12 cellular contexts compared by ENCODE assay signal in genomic region chr7:135981958-135982646, GRCh38. TPM values are rescaled to one million over a fixed set of nuclear protein-coding genes. Genes with fewer than 3 reads are reported as not detected.
A peak's percentile ranks its signal among the peaks of the same experiment; 100 is the strongest.
DNase-seq lines count a peak whose midpoint lies in the region; ATAC-seq and TF ChIP-seq lines count a peak whose summit lies in the region.
"Had no signal": no experiment of that assay in that cellular context is flagged by ENCODE, and none has a peak within 500 bp of the region (broad histone marks: within the 10 kb centered on the region; RNA-seq: fewer than 3 reads in every experiment).

No MANE protein-coding gene starts in this region.

- H3K4me2 ChIP-seq in SK-N-SH (no peak overlapping the region), osteoblast (ENCODE audit: insufficient read depth, low read length) (peak overlapping the region; percentile 16)

- peaks cover 0 to 2% (median 0%) of the 10 kb centered on the region in 3 donors for H3K9me3 Mint-ChIP-seq in IgD-negative memory B cell
- H3K9me3 Mint-ChIP-seq in activated naive CD8-positive, alpha-beta T cell (ENCODE audit: low read depth): no peaks in the 10 kb centered on the region

- H3K36me3 ChIP-seq in SK-N-SH (replicated peaks in 1 of 2; ENCODE audit: control insufficient read depth in 1 of 2, insufficient read depth in 2 of 2, low read length in 1 of 2): no peaks in the 10 kb centered on the region
- no peaks in the 10 kb centered on the region for H3K36me3 ChIP-seq in osteoblast (ENCODE audit: insufficient read depth, low read length)
- H3K36me3 ChIP-seq in psoas muscle (ENCODE audit: insufficient read depth in 1 of 2, low read depth in 1 of 2): no peaks in the 10 kb centered on the region
- H3K36me3 ChIP-seq: tibial nerve had no signal

- no peak for TF ChIP-seq RAD21 in SK-N-SH (IDR thresholded peaks at IDR 0.05; ENCODE audit: low read length)

- no peak for DNase-seq in SK-N-SH
- no peak for DNase-seq in osteoblast (ENCODE audit: insufficient read length, low spot score, missing footprints)
- DNase-seq in NK-92 (lab: John Stamatoyannopoulos, UW; ENCODE audit: unreplicated experiment): no peak
- DNase-seq in psoas muscle: no peak
- DNase-seq: body of pancreas, left colon, NCI-H2107 had no signal

- H3K27me3 Mint-ChIP-seq in IgD-negative memory B cell: peaks cover 2% of the 10 kb centered on the region
- H3K27me3 Mint-ChIP-seq in activated naive CD8-positive, alpha-beta T cell: no peaks in the 10 kb centered on the region

- peak overlapping the region; percentile 84; the same call in 1 of the 2 replicates for H2AFZ ChIP-seq in SK-N-SH (ENCODE audit: low read depth)
- peak overlapping the region; percentile 8 for H2AFZ ChIP-seq in osteoblast (ENCODE audit: low read length)

- ATAC-seq in SK-N-SH treated with all-trans-retinoic acid at 6 μM for 48 hours: no peak
- no peak for ATAC-seq in psoas muscle
- no peak for ATAC-seq in GM21528 (IDR thresholded peaks at IDR 0.05; ENCODE audit: low FRiP score, unreplicated experiment)
- ATAC-seq: body of pancreas, left colon had no signal

- H3K27me3 ChIP-seq in SK-N-SH (ENCODE audit: insufficient read depth) (no peaks in the 10 kb centered on the region), osteoblast (ENCODE audit: insufficient read depth, low read length) (no peaks in the 10 kb centered on the region), psoas muscle (ENCODE audit: insufficient read depth in 3 of 3, low read length in 2 of 3) (no peaks in the 10 kb centered on the region)
- H3K27me3 ChIP-seq: body of pancreas, tibial nerve had no signal

- peak overlapping the region; percentile 56 to 95 (median 88) for H3K27ac Mint-ChIP-seq in IgD-negative memory B cell
- peak overlapping the region; percentile 86 for H3K27ac Mint-ChIP-seq in activated naive CD8-positive, alpha-beta T cell

- POLR2A ChIA-PET in SK-N-SH (lab: Yijun Ruan, JAX): no interaction called here

- peak overlapping the region; percentile 36 to 93 (median 79) for H3K4me3 Mint-ChIP-seq in IgD-negative memory B cell
- H3K4me3 Mint-ChIP-seq in activated naive CD8-positive, alpha-beta T cell: peak overlapping the region; percentile 81

- WGBS in SK-N-SH (ENCODE audit: low lambda C conversion rate): 84% methylated on average over 8 of the region's 8 CpGs
- 84 to 86% (median 85%) methylated on average over 8 of the region's 8 CpGs for WGBS in psoas muscle, 3 donors

- H3K9ac ChIP-seq in SK-N-SH: no peak overlapping the region

- H3K9me3 ChIP-seq in SK-N-SH (0 out of 2 replicates have a peak, but pooled peaks cover 4% of the 10 kb centered on the region), osteoblast (ENCODE audit: low read depth, low read length) (no peaks in the 10 kb centered on the region), psoas muscle (no peaks in the 10 kb centered on the region)
- H3K9me3 ChIP-seq: body of pancreas, tibial nerve had no signal

- TF ChIP-seq CTCF in SK-N-SH (IDR thresholded peaks at IDR 0.05): no peak
- no peak for TF ChIP-seq CTCF in osteoblast (IDR thresholded peaks at IDR 0.05; ENCODE audit: extremely low read depth, low read depth, low read length)
- no peak for TF ChIP-seq CTCF in psoas muscle (IDR thresholded peaks at IDR 0.05)

- peaks cover 39 to 54% (median 44%) of the 10 kb centered on the region in 3 donors for H3K4me1 Mint-ChIP-seq in IgD-negative memory B cell
- peaks cover 51% of the 10 kb centered on the region for H3K4me1 Mint-ChIP-seq in activated naive CD8-positive, alpha-beta T cell (ENCODE audit: low read depth)

- H3K4me3 ChIP-seq in SK-N-SH (ENCODE audit: low read depth in 2 of 2, low read length in 1 of 2): no peak overlapping the region
- H3K4me3 ChIP-seq in osteoblast (ENCODE audit: insufficient read depth, low read length): no peak overlapping the region
- no peak overlapping the region for H3K4me3 ChIP-seq in psoas muscle
- H3K4me3 ChIP-seq: body of pancreas had no signal

- no peaks in the 10 kb centered on the region for H3K36me3 Mint-ChIP-seq in IgD-negative memory B cell
- no peaks in the 10 kb centered on the region for H3K36me3 Mint-ChIP-seq in activated naive CD8-positive, alpha-beta T cell

- H3K4me1 ChIP-seq in SK-N-SH (ENCODE audit: control insufficient read depth in 1 of 2, insufficient read depth in 2 of 2, low read depth in 1 of 2, low read length in 1 of 2) (peaks cover 3 to 22% of the 10 kb centered on the region in 2 experiments; a peak in 3 of 4 replicates), osteoblast (ENCODE audit: insufficient read depth, low read length) (peaks cover 14% of the 10 kb centered on the region), psoas muscle (peaks cover 17% of the 10 kb centered on the region)

- no peaks in the 10 kb centered on the region for H4K20me1 ChIP-seq in SK-N-SH (ENCODE audit: insufficient read depth)
- no peaks in the 10 kb centered on the region for H4K20me1 ChIP-seq in osteoblast (ENCODE audit: insufficient read depth, low read length)

- H3F3A ChIP-seq in SK-N-SH (replicated peaks; ENCODE audit: insufficient read depth): peaks cover 27% of the 10 kb centered on the region

- intact Hi-C loops in psoas muscle (cut with DNase I): no loop called here

- H3K79me2 ChIP-seq in SK-N-SH (ENCODE audit: insufficient read depth): peaks cover 1% of the 10 kb centered on the region; the same call in 1 of the 2 replicates
- peaks cover under 1% of the 10 kb centered on the region for H3K79me2 ChIP-seq in osteoblast (ENCODE audit: insufficient read depth, low read length)

- H3K9me2 ChIP-seq in SK-N-SH: no peaks in the 10 kb centered on the region

- H3K27ac ChIP-seq in SK-N-SH (ENCODE audit: low read depth in 2 of 2, low read length in 1 of 2): peak overlapping the region in 1 of 2 experiments; percentile 93; a peak in 1 of 4 replicates
- H3K27ac ChIP-seq in osteoblast (ENCODE audit: low read depth, low read length): no peak overlapping the region
- no peak overlapping the region for H3K27ac ChIP-seq in psoas muscle

- no peak for TF ChIP-seq EP300 in SK-N-SH (IDR thresholded peaks at IDR 0.05; ENCODE audit: borderline replicate concordance in 1 of 2, low read depth in 1 of 2, low read length in 1 of 2)

- CTCF ChIA-PET in SK-N-SH (lab: Yijun Ruan, JAX): interaction anchor here (0.6 to 0.7 kb wide), 3 partner anchors 269 to 654 kb away, joined by 3 read pairs; no protein-coding TSS in a partner anchor

TF ChIP-seq in SK-N-SH, 30 proteins besides CTCF, POLR2A, EP300 and RAD21:
- TF ChIP-seq, protein P1, sequence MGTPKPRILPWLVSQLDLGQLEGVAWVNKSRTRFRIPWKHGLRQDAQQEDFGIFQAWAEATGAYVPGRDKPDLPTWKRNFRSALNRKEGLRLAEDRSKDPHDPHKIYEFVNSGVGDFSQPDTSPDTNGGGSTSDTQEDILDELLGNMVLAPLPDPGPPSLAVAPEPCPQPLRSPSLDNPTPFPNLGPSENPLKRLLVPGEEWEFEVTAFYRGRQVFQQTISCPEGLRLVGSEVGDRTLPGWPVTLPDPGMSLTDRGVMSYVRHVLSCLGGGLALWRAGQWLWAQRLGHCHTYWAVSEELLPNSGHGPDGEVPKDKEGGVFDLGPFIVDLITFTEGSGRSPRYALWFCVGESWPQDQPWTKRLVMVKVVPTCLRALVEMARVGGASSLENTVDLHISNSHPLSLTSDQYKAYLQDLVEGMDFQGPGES (IDR thresholded peaks at IDR 0.05; ENCODE audit: low read depth, low read length): no peak
- TF ChIP-seq NRF1 (IDR thresholded peaks at IDR 0.05; ENCODE audit: low read depth, low read length) (no peak), TEAD4 (IDR thresholded peaks at IDR 0.05; ENCODE audit: borderline replicate concordance, insufficient read depth) (no peak), RXRA (IDR thresholded peaks at IDR 0.05; ENCODE audit: borderline replicate concordance, low read depth) (no peak), MEF2A (IDR thresholded peaks at IDR 0.05; ENCODE audit: borderline replicate concordance, low read depth) (no peak), FOXJ3 (CRISPR knock-in tag; IDR thresholded peaks at IDR 0.05) (no peak), SMC3 (IDR thresholded peaks at IDR 0.05; ENCODE audit: low read depth, low read length) (no peak), MAX (IDR thresholded peaks at IDR 0.05; ENCODE audit: low read depth) (no peak)

TF ChIP-seq in SK-N-SH treated with all-trans-retinoic acid at 6 μM for 48 hours, 23 proteins besides CTCF, POLR2A, EP300 and RAD21 (continues in another document):
- TF ChIP-seq ZNF565 (CRISPR knock-in tag; conservative IDR thresholded peaks at IDR 0.05; ENCODE audit: low read depth) (no peak), ZFP3 (CRISPR knock-in tag; IDR thresholded peaks at IDR 0.05) (no peak), ZFP30 (CRISPR knock-in tag; IDR thresholded peaks at IDR 0.05) (no peak), ISL1 (CRISPR knock-in tag; IDR thresholded peaks at IDR 0.05) (no peak), ZNF70 (CRISPR knock-in tag; IDR thresholded peaks at IDR 0.05) (no peak), ZC3H10 (CRISPR knock-in tag; IDR thresholded peaks at IDR 0.05) (no peak), GLIS3 (CRISPR knock-in tag; IDR thresholded peaks at IDR 0.05) (no peak), SNAI2 (CRISPR knock-in tag; IDR thresholded peaks at IDR 0.05) (no peak), ARNTL (CRISPR knock-in tag; IDR thresholded peaks at IDR 0.05; ENCODE audit: borderline replicate concordance, low read depth) (no peak), TCF4 (CRISPR knock-in tag; IDR thresholded peaks at IDR 0.05; ENCODE audit: borderline replicate concordance) (no peak), CSDC2 (CRISPR knock-in tag; IDR thresholded peaks at IDR 0.05) (no peak), RARB (CRISPR knock-in tag; IDR thresholded peaks at IDR 0.05) (no peak), TOX (CRISPR knock-in tag; IDR thresholded peaks at IDR 0.05; ENCODE audit: borderline replicate concordance) (no peak)
- TF ChIP-seq, protein P2, sequence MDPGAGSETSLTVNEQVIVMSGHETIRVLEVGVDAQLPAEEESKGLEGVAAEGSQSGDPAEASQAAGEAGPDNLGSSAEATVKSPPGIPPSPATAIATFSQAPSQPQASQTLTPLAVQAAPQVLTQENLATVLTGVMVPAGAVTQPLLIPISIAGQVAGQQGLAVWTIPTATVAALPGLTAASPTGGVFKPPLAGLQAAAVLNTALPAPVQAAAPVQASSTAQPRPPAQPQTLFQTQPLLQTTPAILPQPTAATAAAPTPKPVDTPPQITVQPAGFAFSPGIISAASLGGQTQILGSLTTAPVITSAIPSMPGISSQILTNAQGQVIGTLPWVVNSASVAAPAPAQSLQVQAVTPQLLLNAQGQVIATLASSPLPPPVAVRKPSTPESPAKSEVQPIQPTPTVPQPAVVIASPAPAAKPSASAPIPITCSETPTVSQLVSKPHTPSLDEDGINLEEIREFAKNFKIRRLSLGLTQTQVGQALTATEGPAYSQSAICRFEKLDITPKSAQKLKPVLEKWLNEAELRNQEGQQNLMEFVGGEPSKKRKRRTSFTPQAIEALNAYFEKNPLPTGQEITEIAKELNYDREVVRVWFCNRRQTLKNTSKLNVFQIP (CRISPR knock-in tag; IDR thresholded peaks at IDR 0.05; ENCODE audit: borderline replicate concordance, low read depth): no peak

RNA-seq across cellular contexts. Expression of gene MTPN, which starts 4.9 kb away (rescaled TPM):
- polyA plus RNA-seq in SK-N-SH (2012; rRNA removed): 135 and 155 TPM in 2 replicates
- polyA plus RNA-seq in SK-N-SH (2012; cell fraction: cytosol; rRNA removed): 199 and 225 TPM in 2 replicates
- 32.1 and 59.1 TPM in 2 replicates for polyA plus RNA-seq in SK-N-SH (2012; cell fraction: nucleus; rRNA removed)
- polyA plus RNA-seq in IgD-negative memory B cell: 235 TPM
- 117 and 127 TPM in 2 replicates for total RNA-seq in osteoblast
- total RNA-seq in psoas muscle: 10 to 100 TPM; 57.1 to 75.2 (median 60.1) TPM
- polyA plus RNA-seq in psoas muscle: 100 to 1,000 TPM in 1 of 3 donors, 10 to 100 TPM in 2; 41.4 to 107 (median 62.7) TPM
